In the genomic region with DNA sequence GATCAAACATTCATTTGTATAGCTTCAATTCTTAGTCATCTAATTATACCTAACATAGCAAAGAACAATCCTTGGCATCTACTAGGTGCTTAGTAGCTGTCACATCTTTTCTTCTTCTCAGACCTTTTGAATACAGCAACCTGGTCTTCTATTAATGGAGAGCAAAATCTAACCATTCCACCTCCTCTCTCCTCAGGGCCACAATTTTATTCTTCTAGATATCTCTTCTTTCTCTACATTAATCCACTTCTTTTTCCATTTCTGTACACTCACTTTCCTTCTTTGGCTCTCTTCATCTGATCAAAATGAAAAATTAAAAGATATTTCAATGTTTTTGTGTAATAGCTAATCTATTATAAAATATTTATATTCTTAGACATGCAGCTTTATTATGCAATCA, we compare ENCODE assay signal across 11 cellular contexts. TPM values are rescaled to one million over a fixed set of nuclear protein-coding genes. Genes with fewer than 3 reads are reported as not detected.
DNase-seq lines count a peak whose midpoint lies in the region; ATAC-seq, FAIRE-seq and TF ChIP-seq lines count a peak whose summit lies in the region.
"Had no signal": no experiment of that assay in that cellular context is flagged by ENCODE, and none has a peak within 500 bp of the region (broad histone marks: within the 10 kb centered on the region; RNA-seq: fewer than 3 reads in every experiment).

No MANE protein-coding gene starts in this region.

- H3K9ac ChIP-seq in SU-DHL-6 (ENCODE audit: low read length) = no peak overlapping the region
- H3K9ac ChIP-seq in fibroblast of lung (ENCODE audit: insufficient read depth, low read length) = no peak overlapping the region
- no peak overlapping the region for H3K9ac ChIP-seq in PC-3 (ENCODE audit: low read length)

- TF ChIP-seq CTCF in SU-DHL-6 (IDR thresholded peaks at IDR 0.05; ENCODE audit: insufficient read depth, low read length, poor library complexity, severe bottlenecking) (no peak), fibroblast of lung (conservative IDR thresholded peaks at IDR 0.05 in 1 of 2, IDR thresholded peaks at IDR 0.05 in 1 of 2; ENCODE audit: low read depth in 1 of 2, low read length in 2 of 2) (no peak), PC-3 (conservative IDR thresholded peaks at IDR 0.05; ENCODE audit: low read depth, low read length) (no peak)

- intact Hi-C loops in PC-3 (cut with micrococcal nuclease) = no loop called here

- no peak for ATAC-seq in stimulated activated effector memory CD8-positive, alpha-beta T cell treated with anti-CD3 and anti-CD28 coated beads, Interleukin-12 subunit alpha, Interleukin-12 subunit beta, amount 100 ng/mL, for 72 hours
- ATAC-seq in HG03521 (IDR thresholded peaks at IDR 0.05; ENCODE audit: unreplicated experiment) (no peak), PC-3 (no peak), GM21786 (IDR thresholded peaks at IDR 0.05; ENCODE audit: unreplicated experiment) (no peak)

- H4K20me1 ChIP-seq in SU-DHL-6 (ENCODE audit: low read depth, low read length) (no peaks in the 10 kb centered on the region), fibroblast of lung (ENCODE audit: control insufficient read depth, extremely low read depth, insufficient read depth, low read length) (no peaks in the 10 kb centered on the region), PC-3 (ENCODE audit: low read length) (no peaks in the 10 kb centered on the region)

- H2AFZ ChIP-seq in SU-DHL-6 (ENCODE audit: low read depth, low read length, severe bottlenecking) (no peak overlapping the region), fibroblast of lung (ENCODE audit: low read length) (no peak overlapping the region), PC-3 (ENCODE audit: low read length) (no peak overlapping the region)

- H3K36me3 ChIP-seq in SU-DHL-6 (ENCODE audit: low read length) = no peaks in the 10 kb centered on the region
- H3K36me3 ChIP-seq in fibroblast of lung (ENCODE audit: control insufficient read depth, insufficient read depth, low read length) = no peaks in the 10 kb centered on the region
- H3K36me3 ChIP-seq in PC-3 (ENCODE audit: low read depth, low read length) = no peaks in the 10 kb centered on the region

- H3F3A ChIP-seq in SU-DHL-6 (ENCODE audit: insufficient read depth) (no peaks in the 10 kb centered on the region; the same call in 1 of the 2 replicates), PC-3 (ENCODE audit: low read length, unreplicated experiment) (no peaks in the 10 kb centered on the region)

- no TSS peak for BruUV-seq in PC-3 (replicated peaks; lab: Mats Ljungman, UMichigan)

- H3K4me3 Mint-ChIP-seq in stimulated activated effector memory CD8-positive, alpha-beta T cell treated with anti-CD3 and anti-CD28 coated beads, Interleukin-12 subunit alpha, Interleukin-12 subunit beta, amount 100 ng/mL, for 72 hours = peak overlapping the region; percentile 56
- H3K4me3 Mint-ChIP-seq: WTC11 had no signal

- H3K27ac ChIP-seq in SU-DHL-6 (ENCODE audit: low read depth, low read length) (no peak overlapping the region), fibroblast of lung (ENCODE audit: insufficient read depth, low read length) (no peak overlapping the region), PC-3 (ENCODE audit: low read length) (no peak overlapping the region)

- CTCF ChIA-PET in PC-3 (lab: Charles Lee) = no interaction called here

- no peaks in the 10 kb centered on the region for H3K36me3 Mint-ChIP-seq in stimulated activated effector memory CD8-positive, alpha-beta T cell treated with anti-CD3 and anti-CD28 coated beads, Interleukin-12 subunit alpha, Interleukin-12 subunit beta, amount 100 ng/mL, for 72 hours
- H3K36me3 Mint-ChIP-seq: WTC11 had no signal

- peak overlapping the region; percentile 82 for H3K27ac Mint-ChIP-seq in stimulated activated effector memory CD8-positive, alpha-beta T cell treated with anti-CD3 and anti-CD28 coated beads, Interleukin-12 subunit alpha, Interleukin-12 subunit beta, amount 100 ng/mL, for 72 hours
- H3K27ac Mint-ChIP-seq: WTC11 had no signal

- no peaks in the 10 kb centered on the region for H3K9me2 ChIP-seq in SU-DHL-6 (replicated peaks; ENCODE audit: insufficient read depth, low read length)
- H3K9me2 ChIP-seq in PC-3 (replicated peaks; ENCODE audit: low read length) = no peaks in the 10 kb centered on the region

- DNase-seq in GM12892 (ENCODE audit: insufficient read length) = no peak
- DNase-seq in fibroblast of lung (ENCODE audit: low read depth in 2 of 2) = no peak
- DNase-seq in stimulated activated effector memory CD8-positive, alpha-beta T cell treated with anti-CD3 and anti-CD28 coated beads, Interleukin-12 subunit alpha, Interleukin-12 subunit beta, amount 100 ng/mL, for 72 hours (ENCODE audit: low spot score in 2 of 2) = no peak
- DNase-seq in PC-3 = no peak
- no peak for DNase-seq in activated CD8-positive, alpha-beta memory T cell treated with anti-CD3 and anti-CD28 coated beads for 24 hours
- DNase-seq: DMS153, NCI-H446 treated with DMSO at 0.1 percent for 48 hours had no signal

- no peak for TF ChIP-seq POLR2A in GM12892 (IDR thresholded peaks at IDR 0.05; ENCODE audit: low read depth, low read length)

- peak; percentile 61 for FAIRE-seq in GM12892 (lab: Jason Lieb, UNC)

- no peaks in the 10 kb centered on the region for H3K79me2 ChIP-seq in SU-DHL-6 (ENCODE audit: insufficient read depth, low read length)
- H3K79me2 ChIP-seq in fibroblast of lung (ENCODE audit: control insufficient read depth, insufficient read depth, low read length) = no peaks in the 10 kb centered on the region
- no peaks in the 10 kb centered on the region for H3K79me2 ChIP-seq in PC-3 (ENCODE audit: low read length)

- POLR2A ChIA-PET in PC-3 (lab: Charles Lee; ENCODE audit: unreplicated experiment) = no interaction called here

- H3K27me3 ChIP-seq in SU-DHL-6 (ENCODE audit: low read length) (no peaks in the 10 kb centered on the region), fibroblast of lung (ENCODE audit: control insufficient read depth, insufficient read depth, low read length) (peaks cover 21% of the 10 kb centered on the region), PC-3 (ENCODE audit: low read length) (peaks cover 76% of the 10 kb centered on the region)

- H3K4me1 Mint-ChIP-seq in stimulated activated effector memory CD8-positive, alpha-beta T cell treated with anti-CD3 and anti-CD28 coated beads, Interleukin-12 subunit alpha, Interleukin-12 subunit beta, amount 100 ng/mL, for 72 hours = peaks cover 28% of the 10 kb centered on the region

- H3K4me3 ChIP-seq in SU-DHL-6 (ENCODE audit: insufficient read depth, low read length, poor library complexity, severe bottlenecking) (peak overlapping the region; percentile 27), fibroblast of lung (replicated peaks in 1 of 4; ENCODE audit: control extremely low read depth in 1 of 4, insufficient read depth in 1 of 4, low read depth in 3 of 4, low read length in 4 of 4) (no peak overlapping the region), PC-3 (ENCODE audit: low read length) (no peak overlapping the region)

- no peaks in the 10 kb centered on the region for H3K4me1 ChIP-seq in fibroblast of lung (ENCODE audit: control insufficient read depth, extremely low read depth, insufficient read depth, low read length)
- no peaks in the 10 kb centered on the region for H3K4me1 ChIP-seq in PC-3 (ENCODE audit: insufficient read depth, low read length)

- H3K4me2 ChIP-seq in SU-DHL-6 (ENCODE audit: low read depth, low read length, poor library complexity, severe bottlenecking) (peak overlapping the region; percentile 61), fibroblast of lung (ENCODE audit: extremely low read depth, insufficient read depth, low read length) (peak overlapping the region; percentile 72), PC-3 (ENCODE audit: low read length) (no peak overlapping the region)

- no peaks in the 10 kb centered on the region for H3K9me3 Mint-ChIP-seq in stimulated activated effector memory CD8-positive, alpha-beta T cell treated with anti-CD3 and anti-CD28 coated beads, Interleukin-12 subunit alpha, Interleukin-12 subunit beta, amount 100 ng/mL, for 72 hours
- H3K9me3 Mint-ChIP-seq: WTC11 had no signal

- H3K9me3 ChIP-seq in SU-DHL-6 (ENCODE audit: insufficient read depth, low read length) = no peaks in the 10 kb centered on the region
- H3K9me3 ChIP-seq in fibroblast of lung (ENCODE audit: control insufficient read depth, insufficient read depth, low read depth, low read length) = no peaks in the 10 kb centered on the region
- no peaks in the 10 kb centered on the region for H3K9me3 ChIP-seq in PC-3 (ENCODE audit: low read length)

RNA-seq across cellular contexts. Expression of gene HLA-DOA, which starts 9.0 kb away (rescaled TPM):
- 84.4 TPM for polyA plus RNA-seq in GM12892 (2012; ENCODE audit: missing spikeins)
- total RNA-seq in fibroblast of lung (not detected in 2 replicates), PC-3 (2014; rRNA removed) (not detected in 2 replicates)
- not detected in 2 replicates for polyA plus RNA-seq in fibroblast of lung
- polyA plus RNA-seq in fibroblast of lung (2012) = not detected in 2 replicates
- not detected in 2 replicates for polyA minus RNA-seq in fibroblast of lung (ENCODE audit: low replicate concordance)

RNA-seq across cellular contexts. Expression of gene BRD2, which starts 50.0 kb away (rescaled TPM):
- polyA plus RNA-seq in GM12892 (2012; ENCODE audit: missing spikeins) = 187 TPM
- total RNA-seq in fibroblast of lung (59.3 and 75.6 TPM in 2 replicates), PC-3 (2014; rRNA removed) (171 and 192 TPM in 2 replicates)
- 126 and 154 TPM in 2 replicates for polyA plus RNA-seq in fibroblast of lung
- polyA plus RNA-seq in fibroblast of lung (2012) = 97.2 and 108 TPM in 2 replicates
- polyA minus RNA-seq in fibroblast of lung (ENCODE audit: low replicate concordance) = 103 and 130 TPM in 2 replicates

RNA-seq across cellular contexts. Expression of gene HLA-DPA1, which starts 55.0 kb away (rescaled TPM):
- polyA plus RNA-seq in GM12892 (2012; ENCODE audit: missing spikeins) = 1,233 TPM
- 1.0 and 1.5 TPM in 2 replicates for total RNA-seq in fibroblast of lung
- polyA plus RNA-seq in fibroblast of lung = 3.3 and 9.1 TPM in 2 replicates
- polyA plus RNA-seq in fibroblast of lung (2012) = 3.6 and 6.0 TPM in 2 replicates
- polyA minus RNA-seq in fibroblast of lung (ENCODE audit: low replicate concordance) = 0.59 and 6.6 TPM in 2 replicates
- total RNA-seq in PC-3 (2014; rRNA removed) = not detected in 2 replicates

RNA-seq across cellular contexts. Expression of gene HLA-DPB1, which starts 57.4 kb away (rescaled TPM):
- 455 TPM for polyA plus RNA-seq in GM12892 (2012; ENCODE audit: missing spikeins)
- total RNA-seq in fibroblast of lung (1.3 and 5.4 TPM in 2 replicates), PC-3 (2014; rRNA removed) (not detected in 2 replicates)
- 11.0 and 11.5 TPM in 2 replicates for polyA plus RNA-seq in fibroblast of lung
- 11.9 and 12.7 TPM in 2 replicates for polyA plus RNA-seq in fibroblast of lung (2012)
- 17.9 and 29.3 TPM in 2 replicates for polyA minus RNA-seq in fibroblast of lung (ENCODE audit: low replicate concordance)
